In genomic region chr9:96382839-96383164, GRCh38 we compare ENCODE assay signal across 8 cellular contexts. TPM values are rescaled to one million over a fixed set of nuclear protein-coding genes. Genes with fewer than 3 reads are reported as not detected.
A peak's percentile ranks its signal among the peaks of the same experiment; 100 is the strongest.
DNase-seq lines count a peak whose midpoint lies in the region; ATAC-seq and TF ChIP-seq lines count a peak whose summit lies in the region.

No MANE protein-coding gene starts in this region.

- no peak for TF ChIP-seq CTCF in thyroid gland (IDR thresholded peaks at IDR 0.05)
- TF ChIP-seq CTCF in GM20000 (IDR thresholded peaks at IDR 0.05; ENCODE audit: extremely low read depth, missing control alignments), result no peak

- no peaks in the 10 kb centered on the region for H3K27me3 Mint-ChIP-seq in activated CD4-positive, alpha-beta T cell treated with anti-CD3 and anti-CD28 coated beads, Interleukin-2, amount 10 ng/mL, durations not matched to agents 7 days and 5 days
- no peaks in the 10 kb centered on the region for H3K27me3 Mint-ChIP-seq in central memory CD8-positive, alpha-beta T cell
- no peaks in the 10 kb centered on the region for H3K27me3 Mint-ChIP-seq in memory B cell

- no peaks in the 10 kb centered on the region for H3K9me3 ChIP-seq in thyroid gland

- CTCF ChIA-PET in activated CD4-positive, alpha-beta T cell treated with anti-CD3 and anti-CD28 coated beads, Interleukin-2, amount 10 ng/mL, durations not matched to agents 7 days and 5 days (lab: Charles Lee), result interaction anchor here (0.6 kb wide), 1 partner anchor 78 kb away, joined by 5 read pairs; no protein-coding TSS in a partner anchor

- DNase-seq in activated CD4-positive, alpha-beta T cell treated with anti-CD3 and anti-CD28 coated beads, Interleukin-2, amount 10 ng/mL, durations not matched to agents 7 days and 5 days, result no peak
- no peak for DNase-seq in activated CD4-positive, alpha-beta T cell treated with anti-CD3 and anti-CD28 coated beads, Interleukin-2, amount 50 U/mL, for 4 hours
- no peak for DNase-seq in central memory CD8-positive, alpha-beta T cell (ENCODE audit: low spot score in 2 of 2)
- DNase-seq in memory B cell (ENCODE audit: low spot score in 2 of 2), result no peak
- DNase-seq in thyroid gland, result no peak
- DNase-seq in GM20000 (ENCODE audit: low spot score), result no peak
- no peak for DNase-seq in NCI-H2171 treated with DMSO at 0.1 percent for 48 hours (lab: John Stamatoyannopoulos, UW)
- no peak for DNase-seq in NCI-H187 treated with DMSO at 0.1 percent for 48 hours (lab: John Stamatoyannopoulos, UW)

- WGBS in thyroid gland, 2 donors, result 9 to 30% methylated on average over 7 of the region's 7 CpGs

- no peaks in the 10 kb centered on the region for H3K27me3 ChIP-seq in thyroid gland

- no peak for ATAC-seq in central memory CD8-positive, alpha-beta T cell (replicated peaks; ENCODE audit: extremely low read depth, poor library complexity, severe bottlenecking)
- no peak for ATAC-seq in memory B cell (ENCODE audit: low read depth)

- peak overlapping the region; percentile 73 for H3K4me3 Mint-ChIP-seq in activated CD4-positive, alpha-beta T cell treated with anti-CD3 and anti-CD28 coated beads, Interleukin-2, amount 10 ng/mL, durations not matched to agents 7 days and 5 days
- H3K4me3 Mint-ChIP-seq in central memory CD8-positive, alpha-beta T cell, result peak overlapping the region; percentile 86
- H3K4me3 Mint-ChIP-seq in memory B cell, result peak overlapping the region; percentile 80

- H3K4me1 Mint-ChIP-seq in activated CD4-positive, alpha-beta T cell treated with anti-CD3 and anti-CD28 coated beads, Interleukin-2, amount 10 ng/mL, durations not matched to agents 7 days and 5 days, result peaks cover 23% of the 10 kb centered on the region
- peaks cover 33% of the 10 kb centered on the region for H3K4me1 Mint-ChIP-seq in central memory CD8-positive, alpha-beta T cell
- H3K4me1 Mint-ChIP-seq in memory B cell, result peaks cover 20% of the 10 kb centered on the region

- no peaks in the 10 kb centered on the region for H3K9me3 Mint-ChIP-seq in activated CD4-positive, alpha-beta T cell treated with anti-CD3 and anti-CD28 coated beads, Interleukin-2, amount 10 ng/mL, durations not matched to agents 7 days and 5 days
- H3K9me3 Mint-ChIP-seq in central memory CD8-positive, alpha-beta T cell, result no peaks in the 10 kb centered on the region
- H3K9me3 Mint-ChIP-seq in memory B cell, result no peaks in the 10 kb centered on the region

- peak overlapping the region; percentile 19 for H3K27ac Mint-ChIP-seq in activated CD4-positive, alpha-beta T cell treated with anti-CD3 and anti-CD28 coated beads, Interleukin-2, amount 10 ng/mL, durations not matched to agents 7 days and 5 days
- no peak overlapping the region for H3K27ac Mint-ChIP-seq in central memory CD8-positive, alpha-beta T cell (ENCODE audit: low read depth)
- peak overlapping the region; percentile 50 for H3K27ac Mint-ChIP-seq in memory B cell

- intact Hi-C loops in thyroid gland (cut with DNase I), result no loop called here

- peaks cover 22 to 27% of the 10 kb centered on the region in 2 donors for H3K4me1 ChIP-seq in thyroid gland

- H3K36me3 Mint-ChIP-seq in activated CD4-positive, alpha-beta T cell treated with anti-CD3 and anti-CD28 coated beads, Interleukin-2, amount 10 ng/mL, durations not matched to agents 7 days and 5 days (ENCODE audit: low read depth), result peaks cover 38% of the 10 kb centered on the region
- H3K36me3 Mint-ChIP-seq in central memory CD8-positive, alpha-beta T cell (ENCODE audit: insufficient read depth), result peaks cover 7% of the 10 kb centered on the region
- peaks cover 8% of the 10 kb centered on the region for H3K36me3 Mint-ChIP-seq in memory B cell

- peak overlapping the region; percentile 35 to 54 (median 43) for H3K4me3 ChIP-seq in thyroid gland (replicated peaks in 1 of 3)

- POLR2A ChIA-PET in activated CD4-positive, alpha-beta T cell treated with anti-CD3 and anti-CD28 coated beads, Interleukin-2, amount 10 ng/mL, durations not matched to agents 7 days and 5 days (lab: Charles Lee), result no interaction called here

- H3K36me3 ChIP-seq in thyroid gland, result no peaks in the 10 kb centered on the region

- no peak for TF ChIP-seq POLR2A in thyroid gland (IDR thresholded peaks at IDR 0.05)

- peak overlapping the region; percentile 80 to 93 (median 88) for H3K27ac ChIP-seq in thyroid gland

RNA-seq across cellular contexts. Expression of gene SLC35D2, which starts 0.7 kb away (rescaled TPM):
- 10 to 100 TPM in 1 of 2 experiments, 1 to 10 TPM in 1; 8.5 to 11.0 TPM for total RNA-seq in activated CD4-positive, alpha-beta T cell treated with anti-CD3 and anti-CD28 coated beads, Interleukin-2, amount 10 ng/mL, durations not matched to agents 7 days and 5 days
- total RNA-seq in thyroid gland, result 10 to 100 TPM; 39.1 to 53.3 (median 46.1) TPM

RNA-seq across cellular contexts. Expression of gene ZNF367, which starts 35.4 kb away (rescaled TPM):
- total RNA-seq in activated CD4-positive, alpha-beta T cell treated with anti-CD3 and anti-CD28 coated beads, Interleukin-2, amount 10 ng/mL, durations not matched to agents 7 days and 5 days, result 10 to 100 TPM; 32.3 to 32.5 TPM
- 1 to 10 TPM; 1.2 to 1.8 (median 1.7) TPM for total RNA-seq in thyroid gland

Comparison
In these comparisons a context has a peak if more than half of its experiments do, and no peak if none do; other contexts are left out.
1. RNA of gene ZNF367, which starts 35.4 kb away (total RNA-seq): 32.3 to 32.5 TPM in activated CD4-positive, alpha-beta T cell treated with anti-CD3 and anti-CD28 coated beads, Interleukin-2, amount 10 ng/mL, durations not matched to agents 7 days and 5 days; 1.2 to 1.8 TPM in thyroid gland; every median in the first group is over 10 times any median in the second.
2. Peak in every context shown above with its lines, with median percentiles within 50 percentile points of each other: H3K4me3 Mint-ChIP-seq.